Comparison of ENCODE assay signal across 18 cellular contexts in the genomic region with DNA sequence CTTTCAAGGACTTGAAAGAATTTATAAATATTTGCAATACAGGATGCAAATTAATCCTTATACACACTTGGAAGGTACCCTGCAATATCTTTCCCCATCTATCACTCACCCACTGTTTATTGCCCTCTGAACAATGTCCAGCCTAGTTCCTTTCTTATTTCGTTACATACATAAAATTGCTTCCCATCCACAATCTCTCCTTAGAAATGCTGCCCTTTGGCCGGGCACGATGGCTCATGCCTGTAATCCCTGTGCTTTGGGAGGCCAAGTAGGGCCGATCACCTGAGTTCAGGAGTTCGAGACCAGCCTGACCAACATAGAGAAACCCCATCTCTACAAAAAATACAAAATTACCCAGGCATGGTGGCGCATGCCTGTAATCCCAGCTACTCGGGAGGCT.
"Had no signal": no experiment of that assay in that cellular context is flagged by ENCODE, and none has a peak within 500 bp of the region (broad histone marks: within the 10 kb centered on the region; RNA-seq: fewer than 3 reads in every experiment).

No MANE protein-coding gene starts in this region.

- H3K27me3 ChIP-seq: MG63 had no signal

- H3K4me3 ChIP-seq: MG63 had no signal

- DNase-seq: KBM-7, MG63, NCI-H1092, NCI-H1105 treated with DMSO at 0.1 percent for 48 hours, NCI-H1417 treated with DMSO at 0.1 percent for 48 hours, NCI-H146, NCI-H1694 treated with DMSO at 0.1 percent for 48 hours, NCI-H1930, NCI-H2081, NCI-H2107, NCI-H2227 treated with DMSO at 0.1 percent for 48 hours, NCI-H524 treated with DMSO at 0.1 percent for 48 hours, NCI-H69, NCI-H774, SHP77, SK-N-SH had no signal

- H3K36me3 ChIP-seq: MG63 had no signal

- H3K9me3 ChIP-seq: MG63, SK-N-SH had no signal

- H3K27ac ChIP-seq: HL-60, RWPE1 had no signal
